Comparison of ENCODE assay signal across 33 cellular contexts in the genomic region with DNA sequence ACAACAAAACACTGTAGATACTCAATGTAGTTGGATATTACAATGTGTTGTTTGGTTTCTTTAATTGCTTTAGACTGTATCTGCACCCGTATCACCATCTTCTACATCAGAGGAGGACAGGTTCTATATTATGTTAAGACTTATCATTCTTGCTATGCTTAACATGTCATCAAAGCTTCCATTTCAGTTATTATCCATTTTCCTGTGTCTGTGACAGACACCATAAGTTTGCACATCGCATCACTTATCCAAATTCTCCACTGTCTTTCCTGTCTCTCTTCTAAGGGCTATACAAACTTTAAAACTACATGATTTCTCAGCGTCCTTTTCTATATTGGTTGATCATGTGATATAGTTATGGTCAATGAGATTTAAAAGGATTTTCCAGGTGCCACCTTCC.
"Had no signal": no experiment of that assay in that cellular context is flagged by ENCODE, and none has a peak within 500 bp of the region (broad histone marks: within the 10 kb centered on the region; RNA-seq: fewer than 3 reads in every experiment).

No MANE protein-coding gene starts in this region.

- H3K9me3 ChIP-seq: MG63 had no signal

- H3K4me3 ChIP-seq: MG63 had no signal

- H3K36me3 ChIP-seq: MG63 had no signal

- H3K27me3 ChIP-seq: MG63 had no signal

- DNase-seq: Karpas-422, Kasumi-1, MG63, MM.1S, MV-4-11, NCI-H1092, NCI-H1092 treated with DMSO at 0.1 percent for 48 hours, NCI-H1105, NCI-H1105 treated with DMSO at 0.1 percent for 48 hours, NCI-H1417, NCI-H1417 treated with DMSO at 0.1 percent for 48 hours, NCI-H1436, NCI-H1436 treated with DMSO at 0.1 percent for 48 hours, NCI-H146, NCI-H1694, NCI-H1694 treated with DMSO at 0.1 percent for 48 hours, NCI-H187, NCI-H187 treated with DMSO at 0.1 percent for 48 hours, NCI-H1930, NCI-H2029, NCI-H2029 treated with DMSO at 0.1 percent for 48 hours, NCI-H2081, NCI-H2081 treated with DMSO at 0.1 percent for 48 hours, NCI-H2107, NCI-H2171, NCI-H2171 treated with DMSO at 0.1 percent for 48 hours, NCI-H2227 treated with DMSO at 0.1 percent for 48 hours, NCI-H226, NCI-H345, NCI-H446, NCI-H446 treated with DMSO at 0.1 percent for 48 hours, NCI-H510A, NCI-H510A treated with DMSO at 0.1 percent for 48 hours had no signal
